In the genomic region with DNA sequence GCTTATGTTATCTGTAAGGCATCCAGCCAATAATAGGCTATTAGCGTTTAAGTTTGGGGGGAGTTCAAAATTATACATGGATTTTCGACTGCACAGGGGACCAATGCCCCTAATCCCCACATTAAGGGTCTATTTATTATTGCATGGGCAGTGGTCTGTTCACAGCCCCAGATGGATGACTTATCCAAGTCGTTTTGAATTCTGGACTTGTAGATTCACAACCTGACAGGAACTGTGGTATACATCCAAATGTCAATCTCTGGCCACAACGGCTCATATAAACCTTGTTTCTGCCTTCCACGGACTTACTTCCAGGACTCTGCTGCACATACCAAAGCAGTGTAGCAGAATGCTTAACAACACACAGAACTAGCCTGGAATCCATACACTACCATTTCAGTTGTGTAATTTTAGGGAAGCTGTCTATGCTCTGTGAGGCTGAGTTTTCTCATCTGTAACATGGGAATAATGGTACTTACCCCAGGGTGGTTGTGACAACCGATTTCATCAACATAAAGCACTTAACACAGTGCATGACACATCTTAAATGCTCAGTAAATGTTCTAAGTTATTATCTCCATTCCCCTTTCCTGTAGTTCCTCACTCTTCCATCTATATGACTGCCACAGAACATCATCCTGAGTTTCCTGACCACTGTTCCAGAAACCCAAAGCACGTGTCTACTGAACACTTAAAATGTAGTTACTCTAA, we compare ENCODE assay signal across 9 cellular contexts. TPM values are rescaled to one million over a fixed set of nuclear protein-coding genes. Genes with fewer than 3 reads are reported as not detected.
A peak's percentile ranks its signal among the peaks of the same experiment; 100 is the strongest.
DNase-seq lines count a peak whose midpoint lies in the region; FAIRE-seq and TF ChIP-seq lines count a peak whose summit lies in the region.
"Had no signal": no experiment of that assay in that cellular context is flagged by ENCODE, and none has a peak within 500 bp of the region (broad histone marks: within the 10 kb centered on the region; RNA-seq: fewer than 3 reads in every experiment).

No MANE protein-coding gene starts in this region.

- peaks cover 98% of the 10 kb centered on the region for H3K79me2 ChIP-seq in SU-DHL-6 (ENCODE audit: insufficient read depth, low read length)
- H3K79me2 ChIP-seq in fibroblast of lung (ENCODE audit: control insufficient read depth, insufficient read depth, low read length), result peaks cover 85% of the 10 kb centered on the region

- no peaks in the 10 kb centered on the region for H3K9me2 ChIP-seq in SU-DHL-6 (replicated peaks; ENCODE audit: insufficient read depth, low read length)

- H2AFZ ChIP-seq in SU-DHL-6 (ENCODE audit: low read depth, low read length, severe bottlenecking) (no peak overlapping the region), fibroblast of lung (ENCODE audit: low read length) (no peak overlapping the region)

- H3K9me3 ChIP-seq in SU-DHL-6 (ENCODE audit: insufficient read depth, low read length), result peaks cover 6% of the 10 kb centered on the region; the same call in 1 of the 2 replicates
- no peaks in the 10 kb centered on the region for H3K9me3 ChIP-seq in fibroblast of lung (ENCODE audit: control insufficient read depth, insufficient read depth, low read depth, low read length)
- H3K9me3 ChIP-seq: body of pancreas had no signal

- peaks cover 11% of the 10 kb centered on the region for H3K4me1 ChIP-seq in fibroblast of lung (ENCODE audit: control insufficient read depth, extremely low read depth, insufficient read depth, low read length)

- TF ChIP-seq CTCF in SU-DHL-6 (IDR thresholded peaks at IDR 0.05; ENCODE audit: insufficient read depth, low read length, poor library complexity, severe bottlenecking), result no peak
- no peak for TF ChIP-seq CTCF in fibroblast of lung (conservative IDR thresholded peaks at IDR 0.05 in 1 of 2, IDR thresholded peaks at IDR 0.05 in 1 of 2; ENCODE audit: low read depth in 1 of 2, low read length in 2 of 2)
- TF ChIP-seq CTCF in retinal pigment epithelial cell (conservative IDR thresholded peaks at IDR 0.05; ENCODE audit: low read depth, low read length), result no peak

- peaks cover 17% of the 10 kb centered on the region; the same call in 1 of the 2 replicates for H3F3A ChIP-seq in SU-DHL-6 (ENCODE audit: insufficient read depth)

- DNase-seq in GM12892 (ENCODE audit: insufficient read length) (no peak), fibroblast of lung (ENCODE audit: low read depth in 2 of 2) (no peak), retinal pigment epithelial cell (ENCODE audit: low read depth) (no peak), mesenteric fat pad (ENCODE audit: low spot score) (no peak), NCI-H748 (lab: John Stamatoyannopoulos, UW; ENCODE audit: unreplicated experiment) (no peak), A172 (ENCODE audit: low spot score) (no peak), NCI-H524 treated with DMSO at 0.1 percent for 48 hours (lab: John Stamatoyannopoulos, UW) (no peak)
- DNase-seq: body of pancreas had no signal

- H3K4me2 ChIP-seq in SU-DHL-6 (ENCODE audit: low read depth, low read length, poor library complexity, severe bottlenecking), result peak overlapping the region; percentile 86
- peak overlapping the region; percentile 39 for H3K4me2 ChIP-seq in fibroblast of lung (ENCODE audit: extremely low read depth, insufficient read depth, low read length)

- H4K20me1 ChIP-seq in SU-DHL-6 (ENCODE audit: low read depth, low read length) (peaks cover 10% of the 10 kb centered on the region; the same call in 1 of the 2 replicates), fibroblast of lung (ENCODE audit: control insufficient read depth, extremely low read depth, insufficient read depth, low read length) (no peaks in the 10 kb centered on the region)

- H3K4me3 ChIP-seq in SU-DHL-6 (ENCODE audit: insufficient read depth, low read length, poor library complexity, severe bottlenecking) (peak overlapping the region; percentile 31), fibroblast of lung (replicated peaks in 1 of 4; ENCODE audit: control extremely low read depth in 1 of 4, insufficient read depth in 1 of 4, low read depth in 3 of 4, low read length in 4 of 4) (peak overlapping the region in 2 of 4 experiments; percentile 40 to 98), retinal pigment epithelial cell (ENCODE audit: low read length) (peak overlapping the region; percentile 18)
- H3K4me3 ChIP-seq: body of pancreas had no signal

- no peak overlapping the region for H3K9ac ChIP-seq in SU-DHL-6 (ENCODE audit: low read length)
- no peak overlapping the region for H3K9ac ChIP-seq in fibroblast of lung (ENCODE audit: insufficient read depth, low read length)

- H3K36me3 ChIP-seq in SU-DHL-6 (ENCODE audit: low read length), result peaks cover 54% of the 10 kb centered on the region
- peaks cover 9% of the 10 kb centered on the region for H3K36me3 ChIP-seq in fibroblast of lung (ENCODE audit: control insufficient read depth, insufficient read depth, low read length)

- H3K27me3 ChIP-seq in SU-DHL-6 (ENCODE audit: low read length), result no peaks in the 10 kb centered on the region
- no peaks in the 10 kb centered on the region for H3K27me3 ChIP-seq in fibroblast of lung (ENCODE audit: control insufficient read depth, insufficient read depth, low read length)
- H3K27me3 ChIP-seq: body of pancreas had no signal

- peak; percentile 48 for FAIRE-seq in GM12892 (lab: Jason Lieb, UNC)

- TF ChIP-seq POLR2A in GM12892 (IDR thresholded peaks at IDR 0.05; ENCODE audit: low read depth, low read length), result no peak

- H3K27ac ChIP-seq in SU-DHL-6 (ENCODE audit: low read depth, low read length) (no peak overlapping the region), fibroblast of lung (ENCODE audit: insufficient read depth, low read length) (no peak overlapping the region)
- H3K27ac ChIP-seq: body of pancreas had no signal

RNA-seq across cellular contexts. Expression of a gene that starts 3.7 kb away (rescaled TPM):
- polyA plus RNA-seq in GM12892 (2012; ENCODE audit: missing spikeins), result 147 TPM
- total RNA-seq in fibroblast of lung (103 and 143 TPM in 2 replicates), mesenteric fat pad (198 TPM)
- 192 and 244 TPM in 2 replicates for polyA plus RNA-seq in fibroblast of lung
- polyA plus RNA-seq in fibroblast of lung (2012), result 157 and 176 TPM in 2 replicates
- 64.4 and 89.6 TPM in 2 replicates for polyA minus RNA-seq in fibroblast of lung (ENCODE audit: low replicate concordance)
- 142 and 162 TPM in 2 replicates for total RNA-seq in A172 (2014; rRNA removed; shearing (Covaris generic))

RNA-seq across cellular contexts. Expression of a gene that starts 3.8 kb away (rescaled TPM):
- 25.2 TPM for polyA plus RNA-seq in GM12892 (2012; ENCODE audit: missing spikeins)
- 8.5 and 14.4 TPM in 2 replicates for total RNA-seq in fibroblast of lung
- polyA plus RNA-seq in fibroblast of lung, result 20.3 and 26.0 TPM in 2 replicates
- 21.2 and 28.0 TPM in 2 replicates for polyA plus RNA-seq in fibroblast of lung (2012)
- 14.6 and 15.5 TPM in 2 replicates for polyA minus RNA-seq in fibroblast of lung (ENCODE audit: low replicate concordance)
- 19.6 TPM for total RNA-seq in mesenteric fat pad
- 8.8 and 11.1 TPM in 2 replicates for total RNA-seq in A172 (2014; rRNA removed; shearing (Covaris generic))

RNA-seq across cellular contexts. Expression of a gene that starts 33.3 kb away (rescaled TPM):
- polyA plus RNA-seq in GM12892 (2012; ENCODE audit: missing spikeins), result 3.1 TPM
- total RNA-seq in fibroblast of lung (7.9 and 11.6 TPM in 2 replicates), mesenteric fat pad (495 TPM)
- 8.3 and 32.2 TPM in 2 replicates for polyA plus RNA-seq in fibroblast of lung
- polyA plus RNA-seq in fibroblast of lung (2012), result 7.7 and 26.1 TPM in 2 replicates
- 1.1 TPM in 1 of 2 replicates, not detected in the other for polyA minus RNA-seq in fibroblast of lung (ENCODE audit: low replicate concordance)
- 5.9 and 10.1 TPM in 2 replicates for total RNA-seq in A172 (2014; rRNA removed; shearing (Covaris generic))

RNA-seq across cellular contexts. Expression of a gene that starts 51.1 kb away (rescaled TPM):
- polyA plus RNA-seq in GM12892 (2012; ENCODE audit: missing spikeins), result 0.57 TPM
- total RNA-seq in fibroblast of lung, result 1.5 and 2.3 TPM in 2 replicates
- polyA plus RNA-seq in fibroblast of lung, result 1.3 and 1.4 TPM in 2 replicates
- polyA plus RNA-seq in fibroblast of lung (2012), result 0.86 and 0.96 TPM in 2 replicates
- polyA minus RNA-seq in fibroblast of lung (ENCODE audit: low replicate concordance), result 2.6 and 4.3 TPM in 2 replicates
- total RNA-seq in mesenteric fat pad, result 1.2 TPM
- total RNA-seq in A172 (2014; rRNA removed; shearing (Covaris generic)), result 0.53 and 1.2 TPM in 2 replicates

RNA-seq across cellular contexts. Expression of a gene that starts 52.1 kb away (rescaled TPM):
- polyA plus RNA-seq in GM12892 (2012; ENCODE audit: missing spikeins), result 150 TPM
- total RNA-seq in fibroblast of lung (114 and 225 TPM in 2 replicates), mesenteric fat pad (42.6 TPM)
- 91.4 and 104 TPM in 2 replicates for polyA plus RNA-seq in fibroblast of lung
- 322 and 327 TPM in 2 replicates for polyA plus RNA-seq in fibroblast of lung (2012)
- 65.8 and 141 TPM in 2 replicates for polyA minus RNA-seq in fibroblast of lung (ENCODE audit: low replicate concordance)
- total RNA-seq in A172 (2014; rRNA removed; shearing (Covaris generic)), result 86.1 and 89.0 TPM in 2 replicates

Comparison
In these comparisons a context has a peak if more than half of its experiments do, and no peak if none do; other contexts are left out.
1. RNA of a gene that starts 33.3 kb away (total RNA-seq): 495 TPM in mesenteric fat pad (single experiment); 7.9 to 11.6 TPM in fibroblast of lung and 5.9 to 10.1 TPM in A172; every median in the first group is over 10 times any median in the second.